ENCODE assay signal across 19 cellular contexts in the genomic region with DNA sequence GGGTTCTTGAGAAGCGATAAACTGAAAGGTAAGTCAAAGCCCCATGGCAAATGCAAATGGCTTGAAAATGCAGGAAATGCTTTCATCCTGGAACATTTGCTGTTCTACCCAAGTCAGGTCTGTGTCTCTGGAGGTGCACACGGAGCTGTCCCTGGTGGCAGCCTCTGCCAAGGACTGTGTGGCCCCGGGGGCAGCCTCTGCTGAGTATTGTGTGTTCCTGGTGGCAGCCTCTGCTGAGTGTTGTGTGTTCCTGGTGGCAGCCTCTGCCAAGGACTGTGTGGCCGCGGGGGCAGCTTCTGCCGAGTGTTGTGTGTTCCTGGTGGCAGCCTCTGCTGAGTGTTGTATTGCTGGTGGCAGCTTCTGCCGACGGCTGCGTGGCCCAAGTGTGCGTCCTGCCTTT.
DNase-seq lines count a peak whose midpoint lies in the region; ATAC-seq and TF ChIP-seq lines count a peak whose summit lies in the region.
"Had no signal": no experiment of that assay in that cellular context is flagged by ENCODE, and none has a peak within 500 bp of the region (broad histone marks: within the 10 kb centered on the region; RNA-seq: fewer than 3 reads in every experiment).

No MANE protein-coding gene starts in this region.

- H3K36me3 Mint-ChIP-seq in MCF 10A (ENCODE audit: insufficient read depth, unreplicated experiment): no peaks in the 10 kb centered on the region
- H3K36me3 Mint-ChIP-seq: CD4-positive, alpha-beta memory T cell had no signal

- H3K27ac ChIP-seq in mammary epithelial cell (ENCODE audit: insufficient read depth, low read depth, low read length) (no peak overlapping the region), PC-3 (ENCODE audit: low read length) (no peak overlapping the region)
- H3K27ac ChIP-seq: BLaER1, KMS-11, Peyer's patch, SJSA1 had no signal

- no peaks in the 10 kb centered on the region for H4K20me1 ChIP-seq in mammary epithelial cell (ENCODE audit: insufficient read depth, low read length)
- H4K20me1 ChIP-seq in PC-3 (ENCODE audit: low read length): no peaks in the 10 kb centered on the region
- H4K20me1 ChIP-seq: BLaER1 had no signal

- CTCF ChIA-PET in MCF 10A (lab: Yijun Ruan, JAX) (no interaction called here), mammary epithelial cell (lab: Charles Lee; ENCODE audit: low non-redundant PET) (no interaction called here), PC-3 (lab: Charles Lee) (no interaction called here)

- H3K9me3 Mint-ChIP-seq in MCF 10A (ENCODE audit: unreplicated experiment): no peaks in the 10 kb centered on the region
- H3K9me3 Mint-ChIP-seq: CD4-positive, alpha-beta memory T cell had no signal

- peak; percentile 14 for DNase-seq in MCF 10A (ENCODE audit: unreplicated experiment)
- DNase-seq in mammary epithelial cell: no peak
- peak; percentile 28 for DNase-seq in PC-3
- DNase-seq in islet precursor cell: peak; percentile 55
- DNase-seq in ACHN: no peak
- DNase-seq in SKM-1 treated with dmso at 0.1 percent for 144 hours (lab: John Stamatoyannopoulos, UW; ENCODE audit: unreplicated experiment): no peak
- DNase-seq: CD4-positive, alpha-beta memory T cell; DMS53; EL; NCI-H1436; NCI-H2029; NCI-H345; NCI-H526; Peyer's patch had no signal

- POLR2A ChIA-PET in MCF 10A (lab: Yijun Ruan, JAX) (no interaction called here), PC-3 (lab: Charles Lee; ENCODE audit: unreplicated experiment) (no interaction called here)

- H3K27me3 Mint-ChIP-seq in MCF 10A (ENCODE audit: insufficient read depth, unreplicated experiment): no peaks in the 10 kb centered on the region

- 10% methylated on average over 8 of the region's 10 CpGs for WGBS in mammary epithelial cell (ENCODE audit: low coverage, missing lambda C conversion rate)

- H3K4me2 ChIP-seq in mammary epithelial cell (ENCODE audit: insufficient read depth, low read depth, low read length) (no peak overlapping the region), PC-3 (ENCODE audit: low read length) (no peak overlapping the region)
- H3K4me2 ChIP-seq: BLaER1, KMS-11 had no signal

- H2AFZ ChIP-seq in mammary epithelial cell (ENCODE audit: low read depth, low read length): no peak overlapping the region
- H2AFZ ChIP-seq in PC-3 (ENCODE audit: low read length): no peak overlapping the region

- peaks cover 22% of the 10 kb centered on the region for H3K4me1 Mint-ChIP-seq in MCF 10A (ENCODE audit: insufficient read depth, unreplicated experiment)

- no peaks in the 10 kb centered on the region for H3K36me3 ChIP-seq in mammary epithelial cell (ENCODE audit: insufficient read depth, low read length)
- H3K36me3 ChIP-seq in PC-3 (ENCODE audit: low read depth, low read length): no peaks in the 10 kb centered on the region
- H3K36me3 ChIP-seq: BLaER1, Peyer's patch, SJSA1 had no signal

- no peaks in the 10 kb centered on the region for H3K9me2 ChIP-seq in PC-3 (replicated peaks; ENCODE audit: low read length)

- BruUV-seq in MCF 10A (replicated peaks; lab: Mats Ljungman, UMichigan) (no TSS peak), mammary epithelial cell (replicated peaks; lab: Mats Ljungman, UMichigan) (no TSS peak), PC-3 (replicated peaks; lab: Mats Ljungman, UMichigan) (no TSS peak)

- no peaks in the 10 kb centered on the region for H3F3A ChIP-seq in PC-3 (ENCODE audit: low read length, unreplicated experiment)

- no peak for TF ChIP-seq CTCF in MCF 10A (IDR thresholded peaks at IDR 0.05; ENCODE audit: unreplicated experiment)
- TF ChIP-seq CTCF in mammary epithelial cell (conservative IDR thresholded peaks at IDR 0.05 in 1 of 2, IDR thresholded peaks at IDR 0.05 in 1 of 2; ENCODE audit: extremely low read depth in 1 of 2, insufficient read depth in 1 of 2, low read depth in 1 of 2, low read length in 2 of 2): no peak
- no peak for TF ChIP-seq CTCF in PC-3 (conservative IDR thresholded peaks at IDR 0.05; ENCODE audit: low read depth, low read length)

- intact Hi-C loops in MCF 10A (cut with micrococcal nuclease): no loop called here
- intact Hi-C loops in mammary epithelial cell (cut with micrococcal nuclease): no loop called here
- intact Hi-C loops in PC-3 (cut with micrococcal nuclease): no loop called here

- H3K9ac ChIP-seq in mammary epithelial cell (ENCODE audit: insufficient read depth, low read length): no peak overlapping the region
- no peak overlapping the region for H3K9ac ChIP-seq in PC-3 (ENCODE audit: low read length)
- H3K9ac ChIP-seq: BLaER1, KMS-11 had no signal

- H3K4me3 Mint-ChIP-seq in MCF 10A (ENCODE audit: unreplicated experiment): no peak overlapping the region
- H3K4me3 Mint-ChIP-seq: CD4-positive, alpha-beta memory T cell had no signal

- no peak overlapping the region for H3K4me3 ChIP-seq in mammary epithelial cell (replicated peaks in 1 of 3; ENCODE audit: insufficient read depth in 1 of 3, low read depth in 2 of 3, low read length in 3 of 3)
- H3K4me3 ChIP-seq in PC-3 (ENCODE audit: low read length): no peak overlapping the region
- H3K4me3 ChIP-seq: BLaER1, Peyer's patch, SJSA1 had no signal

- H3K79me2 ChIP-seq in mammary epithelial cell (ENCODE audit: insufficient read depth, low read length) (no peaks in the 10 kb centered on the region), PC-3 (ENCODE audit: low read length) (no peaks in the 10 kb centered on the region)

- in situ Hi-C loops in mammary epithelial cell (cut with MboI; ENCODE audit: low sequenced_read_pairs in 2 of 2): no loop called here
- in situ Hi-C loops in ACHN (cut with HindIII; ENCODE audit: low pct_ligation_motif_present, low pct_unique_long_range_greater_than_20kb, low sequenced_read_pairs): no loop called here

- peak overlapping the region; percentile 16 for H3K27ac Mint-ChIP-seq in MCF 10A (ENCODE audit: low read depth, unreplicated experiment)

- ATAC-seq in PC-3 (no peak), HG03039 (IDR thresholded peaks at IDR 0.05; ENCODE audit: unreplicated experiment) (no peak), GM18517 (IDR thresholded peaks at IDR 0.05; ENCODE audit: unreplicated experiment) (no peak)

- H3K27me3 ChIP-seq in mammary epithelial cell (ENCODE audit: insufficient read depth, low read length): no peaks in the 10 kb centered on the region
- no peaks in the 10 kb centered on the region for H3K27me3 ChIP-seq in PC-3 (ENCODE audit: low read length)
- H3K27me3 ChIP-seq: BLaER1, Peyer's patch, SJSA1 had no signal

- dilution Hi-C loops in mammary epithelial cell (cut with HindIII; ENCODE audit: low sequenced_read_pairs): no loop called here

- peaks cover 15% of the 10 kb centered on the region for H3K9me3 ChIP-seq in mammary epithelial cell (replicated peaks; ENCODE audit: insufficient read depth, low read length)
- H3K9me3 ChIP-seq in PC-3 (ENCODE audit: low read length): no peaks in the 10 kb centered on the region
- H3K9me3 ChIP-seq: Peyer's patch had no signal

- no peaks in the 10 kb centered on the region for H3K4me1 ChIP-seq in mammary epithelial cell (ENCODE audit: insufficient read depth, low read length)
- H3K4me1 ChIP-seq in PC-3 (ENCODE audit: insufficient read depth, low read length): peaks cover 22% of the 10 kb centered on the region
- H3K4me1 ChIP-seq: BLaER1, Peyer's patch had no signal

Comparison
In these comparisons a context has a peak if more than half of its experiments do, and no peak if none do; other contexts are left out.
1. DNase-seq: peak in MCF 10A (single experiment), PC-3 (single experiment) and islet precursor cell (single experiment); none in mammary epithelial cell (single experiment), ACHN (single experiment) and SKM-1 treated with dmso at 0.1 percent for 144 hours (single experiment).